ENCODE assay signal across 15 cellular contexts in the genomic region with DNA sequence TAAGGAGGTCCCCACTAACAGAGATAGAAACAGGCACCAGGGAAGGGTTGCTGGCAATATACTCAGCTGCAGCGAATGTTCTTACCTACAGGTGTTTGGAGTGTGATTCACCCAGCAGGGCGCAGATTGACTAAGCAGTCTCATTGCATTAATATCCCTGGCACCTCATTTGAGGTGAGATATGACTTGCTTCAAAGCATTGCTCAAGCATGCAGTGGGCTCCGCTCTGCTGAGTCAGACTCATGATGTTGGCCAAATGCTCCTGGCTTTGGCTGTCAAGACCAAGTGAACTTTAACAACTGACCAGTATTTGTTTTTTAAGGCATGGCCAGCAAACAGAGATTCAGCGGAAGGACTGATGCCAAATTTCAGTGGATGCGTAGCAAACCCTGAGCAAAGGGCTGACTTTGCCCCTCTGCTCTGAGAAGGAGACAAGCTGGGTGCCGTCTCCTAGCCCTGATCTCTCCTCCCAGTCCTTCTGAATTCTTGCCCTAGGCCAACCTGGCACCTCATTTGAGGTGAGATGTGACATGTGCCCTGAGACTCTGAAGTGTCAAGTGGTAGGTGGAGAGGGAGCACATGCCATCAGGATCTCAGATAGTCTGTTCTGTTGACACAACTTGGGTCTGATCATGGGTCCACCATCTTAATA.
DNase-seq lines count a peak whose midpoint lies in the region; ATAC-seq, FAIRE-seq and TF ChIP-seq lines count a peak whose summit lies in the region.
"Had no signal": no experiment of that assay in that cellular context is flagged by ENCODE, and none has a peak within 500 bp of the region (broad histone marks: within the 10 kb centered on the region; RNA-seq: fewer than 3 reads in every experiment).

No MANE protein-coding gene starts in this region.

- CTCF ChIA-PET in activated CD4-positive, alpha-beta T cell treated with anti-CD3 and anti-CD28 coated beads, Interleukin-2, amount 10 ng/mL, durations not matched to agents 7 days and 5 days (lab: Charles Lee), result interaction anchor here (1.7 to 8.0 kb wide), 2 partner anchors 8 to 14 kb away, joined by 4 to 51 read pairs; no protein-coding TSS in a partner anchor
- CTCF ChIA-PET in activated CD4-positive, alpha-beta memory T cell treated with anti-CD3 and anti-CD28 coated beads for 36 hours (lab: Charles Lee), result interaction anchor here (1.2 to 3.0 kb wide), 2 partner anchors 72 to 124 kb away, joined by 3 to 10 read pairs; no protein-coding TSS in a partner anchor
- CTCF ChIA-PET in HepG2 (lab: Yijun Ruan, JAX; ENCODE audit: low intra/inter-chr PET ratio, low total read pairs), result no interaction called here

- no peak for FAIRE-seq in HepG2 (lab: Jason Lieb, UNC)

- H3K27me3 Mint-ChIP-seq in activated CD4-positive, alpha-beta T cell treated with anti-CD3 and anti-CD28 coated beads, Interleukin-2, amount 10 ng/mL, durations not matched to agents 24 days and 14 days, result peaks cover 41% of the 10 kb centered on the region
- H3K27me3 Mint-ChIP-seq in activated CD4-positive, alpha-beta T cell treated with anti-CD3 and anti-CD28 coated beads, Interleukin-2, amount 10 ng/mL, durations not matched to agents 7 days and 5 days, result peaks cover 53% of the 10 kb centered on the region
- peaks cover 51% of the 10 kb centered on the region for H3K27me3 Mint-ChIP-seq in activated CD4-positive, alpha-beta memory T cell treated with anti-CD3 and anti-CD28 coated beads for 36 hours

- H3K27ac Mint-ChIP-seq in activated CD4-positive, alpha-beta T cell treated with anti-CD3 and anti-CD28 coated beads, Interleukin-2, amount 10 ng/mL, durations not matched to agents 24 days and 14 days, result no peak overlapping the region
- H3K27ac Mint-ChIP-seq in activated CD4-positive, alpha-beta T cell treated with anti-CD3 and anti-CD28 coated beads, Interleukin-2, amount 10 ng/mL, durations not matched to agents 7 days and 5 days, result no peak overlapping the region
- no peak overlapping the region for H3K27ac Mint-ChIP-seq in activated CD4-positive, alpha-beta memory T cell treated with anti-CD3 and anti-CD28 coated beads for 36 hours

- no peak overlapping the region for H3K27ac ChIP-seq in HepG2 (ENCODE audit: extremely low read length, insufficient read depth, low read length)
- H3K27ac ChIP-seq: neutrophil, thyroid gland had no signal

- TF ChIP-seq POLR2A in HepG2 (IDR thresholded peaks at IDR 0.05; ENCODE audit: insufficient read depth in 1 of 2, low read depth in 2 of 2, low read length in 2 of 2), result no peak

- no peak for TF ChIP-seq CTCF in HepG2 (CRISPR knock-in tag; IDR thresholded peaks at IDR 0.05)

- H3K36me3 ChIP-seq in HepG2 (replicated peaks in 1 of 2; ENCODE audit: control insufficient read depth in 1 of 2, insufficient read depth in 2 of 2, low read length in 2 of 2) (no peaks in the 10 kb centered on the region), HAP-1 (replicated peaks) (no peaks in the 10 kb centered on the region)
- H3K36me3 ChIP-seq: neutrophil, thyroid gland had no signal

- 6% methylated on average over 5 of the region's 6 CpGs for WGBS in HepG2 (ENCODE audit: low lambda C conversion rate)

- in situ Hi-C loops in HepG2 (cut with HindIII; ENCODE audit: extremely low pct_ligation_motif_present, low pct_unique_long_range_greater_than_20kb), result no loop called here
- in situ Hi-C loops in HAP-1 (cut with MboI; ENCODE audit: low sequenced_read_pairs), result no loop called here

- H2AFZ ChIP-seq in HepG2 (ENCODE audit: low read length), result no peak overlapping the region

- H3K9me3 Mint-ChIP-seq in activated CD4-positive, alpha-beta T cell treated with anti-CD3 and anti-CD28 coated beads, Interleukin-2, amount 10 ng/mL, durations not matched to agents 24 days and 14 days, result peaks cover 5% of the 10 kb centered on the region
- peaks cover 9% of the 10 kb centered on the region for H3K9me3 Mint-ChIP-seq in activated CD4-positive, alpha-beta T cell treated with anti-CD3 and anti-CD28 coated beads, Interleukin-2, amount 10 ng/mL, durations not matched to agents 7 days and 5 days
- peaks cover 4% of the 10 kb centered on the region for H3K9me3 Mint-ChIP-seq in activated CD4-positive, alpha-beta memory T cell treated with anti-CD3 and anti-CD28 coated beads for 36 hours

- H3K4me1 ChIP-seq in HepG2 (ENCODE audit: insufficient read depth, low read length), result no peaks in the 10 kb centered on the region
- H3K4me1 ChIP-seq in HAP-1, result no peaks in the 10 kb centered on the region
- H3K4me1 ChIP-seq: thyroid gland had no signal

- no peaks in the 10 kb centered on the region for H4K20me1 ChIP-seq in HepG2 (ENCODE audit: insufficient read depth, low read length)

- BruUV-seq in HepG2 (replicated peaks; lab: Mats Ljungman, UMichigan), result no TSS peak

- H3K4me2 ChIP-seq in HepG2 (ENCODE audit: low read depth, low read length), result no peak overlapping the region

- TF ChIP-seq EP300 in HepG2 (IDR thresholded peaks at IDR 0.05; ENCODE audit: low read depth in 2 of 2, low read length in 2 of 2), result no peak
- TF ChIP-seq EP300 in HepG2 (CRISPR knock-in tag; IDR thresholded peaks at IDR 0.05; ENCODE audit: borderline replicate concordance), result no peak

- peaks cover 2% of the 10 kb centered on the region for H3K4me1 Mint-ChIP-seq in activated CD4-positive, alpha-beta T cell treated with anti-CD3 and anti-CD28 coated beads, Interleukin-2, amount 10 ng/mL, durations not matched to agents 24 days and 14 days
- H3K4me1 Mint-ChIP-seq in activated CD4-positive, alpha-beta T cell treated with anti-CD3 and anti-CD28 coated beads, Interleukin-2, amount 10 ng/mL, durations not matched to agents 7 days and 5 days, result peaks cover 3% of the 10 kb centered on the region
- peaks cover 6% of the 10 kb centered on the region for H3K4me1 Mint-ChIP-seq in activated CD4-positive, alpha-beta memory T cell treated with anti-CD3 and anti-CD28 coated beads for 36 hours (ENCODE audit: low read depth)

- no peak for TF ChIP-seq RAD21 in HepG2 (CRISPR knock-in tag; IDR thresholded peaks at IDR 0.05)

- intact Hi-C loops in activated CD4-positive, alpha-beta T cell treated with anti-CD3 and anti-CD28 coated beads, Interleukin-2, amount 10 ng/mL, durations not matched to agents 24 days and 14 days (cut with micrococcal nuclease), result no loop called here
- intact Hi-C loops in activated CD4-positive, alpha-beta memory T cell treated with anti-CD3 and anti-CD28 coated beads for 36 hours (cut with micrococcal nuclease), result loop anchor here (10.0 kb wide), 1 partner anchor 71 kb away; no protein-coding TSS in a partner anchor
- intact Hi-C loops in HepG2 (cut with micrococcal nuclease; ENCODE audit: unreplicated experiment), result no loop called here

- H3K27me3 ChIP-seq in HepG2 (ENCODE audit: control insufficient read depth in 1 of 2, insufficient read depth in 2 of 2, low read length in 2 of 2), result peaks cover 0 to 4% of the 10 kb centered on the region in 2 experiments; a peak in 3 of 5 replicates
- H3K27me3 ChIP-seq in HAP-1 (ENCODE audit: low read depth), result peaks cover 4% of the 10 kb centered on the region; the same call in 1 of the 2 replicates
- H3K27me3 ChIP-seq: neutrophil, thyroid gland had no signal

- no peaks in the 10 kb centered on the region for H3K36me3 Mint-ChIP-seq in activated CD4-positive, alpha-beta T cell treated with anti-CD3 and anti-CD28 coated beads, Interleukin-2, amount 10 ng/mL, durations not matched to agents 24 days and 14 days (ENCODE audit: low read depth)
- H3K36me3 Mint-ChIP-seq in activated CD4-positive, alpha-beta T cell treated with anti-CD3 and anti-CD28 coated beads, Interleukin-2, amount 10 ng/mL, durations not matched to agents 7 days and 5 days (ENCODE audit: low read depth), result peaks cover 1% of the 10 kb centered on the region
- peaks cover under 1% of the 10 kb centered on the region for H3K36me3 Mint-ChIP-seq in activated CD4-positive, alpha-beta memory T cell treated with anti-CD3 and anti-CD28 coated beads for 36 hours

- POLR2A ChIA-PET in activated CD4-positive, alpha-beta T cell treated with anti-CD3 and anti-CD28 coated beads, Interleukin-2, amount 10 ng/mL, durations not matched to agents 7 days and 5 days (lab: Charles Lee), result no interaction called here
- POLR2A ChIA-PET in activated CD4-positive, alpha-beta memory T cell treated with anti-CD3 and anti-CD28 coated beads for 36 hours (lab: Charles Lee), result no interaction called here
- POLR2A ChIA-PET in HepG2 (lab: Yijun Ruan, JAX), result no interaction called here

- H3K4me3 ChIP-seq in HepG2 (replicated peaks in 1 of 3; ENCODE audit: insufficient read depth in 1 of 3, low read depth in 2 of 3, low read length in 3 of 3), result no peak overlapping the region
- H3K4me3 ChIP-seq in HAP-1, result no peak overlapping the region
- H3K4me3 ChIP-seq: thyroid gland had no signal

- H3K4me3 Mint-ChIP-seq in activated CD4-positive, alpha-beta T cell treated with anti-CD3 and anti-CD28 coated beads, Interleukin-2, amount 10 ng/mL, durations not matched to agents 24 days and 14 days, result no peak overlapping the region
- no peak overlapping the region for H3K4me3 Mint-ChIP-seq in activated CD4-positive, alpha-beta T cell treated with anti-CD3 and anti-CD28 coated beads, Interleukin-2, amount 10 ng/mL, durations not matched to agents 7 days and 5 days
- H3K4me3 Mint-ChIP-seq in activated CD4-positive, alpha-beta memory T cell treated with anti-CD3 and anti-CD28 coated beads for 36 hours, result no peak overlapping the region

- H3K9me3 ChIP-seq in HepG2 (ENCODE audit: low read length) (no peaks in the 10 kb centered on the region), HAP-1 (no peaks in the 10 kb centered on the region)
- H3K9me3 ChIP-seq: neutrophil, thyroid gland had no signal

- ATAC-seq in HG02981 (IDR thresholded peaks at IDR 0.05; ENCODE audit: unreplicated experiment) (peak; percentile 57), HepG2 (no peak)

- H3K79me2 ChIP-seq in HepG2 (ENCODE audit: insufficient read depth, low read length), result no peaks in the 10 kb centered on the region

- peak; percentile 57 for DNase-seq in activated CD4-positive, alpha-beta T cell treated with anti-CD3 and anti-CD28 coated beads, Interleukin-2, amount 10 ng/mL, durations not matched to agents 24 days and 14 days
- no peak for DNase-seq in activated CD4-positive, alpha-beta T cell treated with anti-CD3 and anti-CD28 coated beads, Interleukin-2, amount 10 ng/mL, durations not matched to agents 7 days and 5 days
- peak; percentile 63 for DNase-seq in activated CD4-positive, alpha-beta memory T cell treated with anti-CD3 and anti-CD28 coated beads for 36 hours
- DNase-seq in HepG2 (ENCODE audit: low spot score), result peak; percentile 6
- no peak for DNase-seq in HAP-1 (ENCODE audit: low spot score in 2 of 2)
- no peak for DNase-seq in mucosa of gallbladder (ENCODE audit: low spot score)
- DNase-seq in NCI-H2196 treated with DMSO at 0.1 percent for 48 hours (lab: John Stamatoyannopoulos, UW; ENCODE audit: unreplicated experiment), result no peak
- DNase-seq: activated CD4-positive, CD25-positive, alpha-beta regulatory T cell; amygdala; islet precursor cell; NCI-H2029; SHP77; thyroid gland had no signal

- H3K9ac ChIP-seq in HepG2 (ENCODE audit: insufficient read depth, low read depth, low read length), result no peak overlapping the region

TF ChIP-seq in HepG2, 621 proteins besides CTCF, POLR2A, EP300 and RAD21 (continues in another document):
- TF ChIP-seq FOSL2 (CRISPR knock-in tag; IDR thresholded peaks at IDR 0.05), result peak; percentile 50; the same call in 1 of the 2 replicates

Comparison
In these comparisons a context has a peak if more than half of its experiments do, and no peak if none do; other contexts are left out.
1. DNase-seq: peak in activated CD4-positive, alpha-beta T cell treated with anti-CD3 and anti-CD28 coated beads, Interleukin-2, amount 10 ng/mL, durations not matched to agents 24 days and 14 days (single experiment), activated CD4-positive, alpha-beta memory T cell treated with anti-CD3 and anti-CD28 coated beads for 36 hours (single experiment) and HepG2 (single experiment); none in activated CD4-positive, alpha-beta T cell treated with anti-CD3 and anti-CD28 coated beads, Interleukin-2, amount 10 ng/mL, durations not matched to agents 7 days and 5 days (single experiment), HAP-1 (0 of 2), mucosa of gallbladder (single experiment) and NCI-H2196 treated with DMSO at 0.1 percent for 48 hours (single experiment).